ENCODE assay signal across 9 cellular contexts in genomic region chr6:153960741-153961140, GRCh38.
"Had no signal": no experiment of that assay in that cellular context is flagged by ENCODE, and none has a peak within 500 bp of the region (broad histone marks: within the 10 kb centered on the region; RNA-seq: fewer than 3 reads in every experiment).

No MANE protein-coding gene starts in this region.

- H3K9me3 Mint-ChIP-seq: IgD-negative memory B cell had no signal

- H3K4me3 Mint-ChIP-seq: HFFc6, IgD-negative memory B cell had no signal

- H3K36me3 ChIP-seq: HAP-1 had no signal

- H3K27ac ChIP-seq: GM23248, HL-60 had no signal

- ATAC-seq: HCT116, HepG2 had no signal

- H3K9me3 ChIP-seq: HAP-1 had no signal

- H3K4me1 ChIP-seq: HAP-1 had no signal

- H3K9ac ChIP-seq: GM23248 had no signal

- H2AFZ ChIP-seq: GM23248 had no signal

- DNase-seq: GM23248, GOT3, H7, HFFc6 had no signal

- H3K27me3 Mint-ChIP-seq: IgD-negative memory B cell had no signal

- H3K4me3 ChIP-seq: GM23248, HAP-1 had no signal

- H3K27ac Mint-ChIP-seq: HFFc6, IgD-negative memory B cell had no signal

- H3K36me3 Mint-ChIP-seq: IgD-negative memory B cell had no signal
